ENCODE assay signal across 18 cellular contexts in genomic region chr14:69086537-69086936, GRCh38.
DNase-seq lines count a peak whose midpoint lies in the region; ATAC-seq and TF ChIP-seq lines count a peak whose summit lies in the region.
"Had no signal": no experiment of that assay in that cellular context is flagged by ENCODE, and none has a peak within 500 bp of the region (broad histone marks: within the 10 kb centered on the region; RNA-seq: fewer than 3 reads in every experiment).

No MANE protein-coding gene starts in this region.

- DNase-seq in ascending aorta (ENCODE audit: low spot score in 2 of 2): no peak
- DNase-seq in dorsolateral prefrontal cortex: no peak
- no peak for DNase-seq in osteocyte (ENCODE audit: extremely low spot score, unreplicated experiment)
- DNase-seq in tibial artery: no peak
- no peak for DNase-seq in D341Med (ENCODE audit: low spot score)
- no peak for DNase-seq in NCI-H1417 (lab: John Stamatoyannopoulos, UW)
- DNase-seq: activated CD4-positive, alpha-beta T cell treated with anti-CD3 and anti-CD28 coated beads, Interleukin-2, amount 10 ng/mL, durations not matched to agents 7 days and 5 days; activated naive CD8-positive, alpha-beta T cell treated with anti-CD3 and anti-CD28 coated beads, Interleukin-2, amount 10 ng/mL, durations not matched to agents 7 days and 5 days; activated T-cell treated with anti-CD3 and anti-CD28 coated beads for 4 hours; MG63; naive thymus-derived CD8-positive, alpha-beta T cell; NCI-H1694; NCI-H345; NK-92 treated with Interleukin-12 subunit alpha and Interleukin-12 subunit beta, amount 100 ng/mL, for 24 hours; stimulated activated naive B cell treated with anti-CD40 and anti-IgM and Interleukin-4, amounts not matched to agents 10 μg/mL and 1 μg/mL and 100 μg/mL, for 72 hours had no signal

- TF ChIP-seq CTCF in ascending aorta (IDR thresholded peaks at IDR 0.05) (no peak), dorsolateral prefrontal cortex (IDR thresholded peaks at IDR 0.05 in 54 of 56, conservative IDR thresholded peaks at IDR 0.05 in 2 of 56; ENCODE audit: low read depth in 1 of 56, partially characterized antibody in 56 of 56) (no peak), osteocyte (IDR thresholded peaks at IDR 0.05) (no peak), tibial artery (IDR thresholded peaks at IDR 0.05) (no peak)

- no peaks in the 10 kb centered on the region for H3K27me3 Mint-ChIP-seq in osteocyte (ENCODE audit: unreplicated experiment)
- H3K27me3 Mint-ChIP-seq: activated CD4-positive, alpha-beta T cell treated with anti-CD3 and anti-CD28 coated beads, Interleukin-2, amount 10 ng/mL, durations not matched to agents 7 days and 5 days; activated naive CD8-positive, alpha-beta T cell treated with anti-CD3 and anti-CD28 coated beads, Interleukin-2, amount 10 ng/mL, durations not matched to agents 7 days and 5 days; naive thymus-derived CD8-positive, alpha-beta T cell; stimulated activated naive B cell treated with anti-CD40 and anti-IgM and Interleukin-4, amounts not matched to agents 10 μg/mL and 1 μg/mL and 100 μg/mL, for 72 hours had no signal

- H3K27me3 ChIP-seq in ascending aorta: no peaks in the 10 kb centered on the region
- H3K27me3 ChIP-seq in dorsolateral prefrontal cortex: no peaks in the 10 kb centered on the region
- no peaks in the 10 kb centered on the region for H3K27me3 ChIP-seq in tibial artery
- H3K27me3 ChIP-seq: foreskin keratinocyte, MG63 had no signal

- intact Hi-C loops in ascending aorta (cut with DNase I): no loop called here
- intact Hi-C loops in dorsolateral prefrontal cortex (cut with DNase I): no loop called here
- intact Hi-C loops in tibial artery (cut with DNase I; ENCODE audit: low total_unique reads): no loop called here

- H3K4me1 ChIP-seq in ascending aorta (peaks cover 0 to 40% of the 10 kb centered on the region in 2 donors), tibial artery (peaks cover 0 to 35% (median 20%) of the 10 kb centered on the region in 4 donors)

- no peak overlapping the region for H3K4me3 ChIP-seq in ascending aorta
- no peak overlapping the region for H3K4me3 ChIP-seq in dorsolateral prefrontal cortex
- H3K4me3 ChIP-seq in tibial artery: no peak overlapping the region
- H3K4me3 ChIP-seq: MG63 had no signal

- peaks cover 41% of the 10 kb centered on the region for H3K4me1 Mint-ChIP-seq in osteocyte (ENCODE audit: unreplicated experiment)
- H3K4me1 Mint-ChIP-seq: stimulated activated naive B cell treated with anti-CD40 and anti-IgM and Interleukin-4, amounts not matched to agents 10 μg/mL and 1 μg/mL and 100 μg/mL, for 72 hours had no signal

- H3K36me3 ChIP-seq in ascending aorta (peaks cover 3 to 30% of the 10 kb centered on the region in 2 donors), tibial artery (peaks cover 12 to 27% (median 16%) of the 10 kb centered on the region in 3 donors)
- H3K36me3 ChIP-seq: MG63 had no signal

- H3K27ac Mint-ChIP-seq in osteocyte (ENCODE audit: unreplicated experiment): peak overlapping the region; percentile 94
- H3K27ac Mint-ChIP-seq: activated CD4-positive, alpha-beta T cell treated with anti-CD3 and anti-CD28 coated beads, Interleukin-2, amount 10 ng/mL, durations not matched to agents 7 days and 5 days; activated naive CD8-positive, alpha-beta T cell treated with anti-CD3 and anti-CD28 coated beads, Interleukin-2, amount 10 ng/mL, durations not matched to agents 7 days and 5 days; stimulated activated naive B cell treated with anti-CD40 and anti-IgM and Interleukin-4, amounts not matched to agents 10 μg/mL and 1 μg/mL and 100 μg/mL, for 72 hours had no signal

- no peaks in the 10 kb centered on the region for H3K9me3 Mint-ChIP-seq in osteocyte (ENCODE audit: unreplicated experiment)
- H3K9me3 Mint-ChIP-seq: activated CD4-positive, alpha-beta T cell treated with anti-CD3 and anti-CD28 coated beads, Interleukin-2, amount 10 ng/mL, durations not matched to agents 7 days and 5 days; activated naive CD8-positive, alpha-beta T cell treated with anti-CD3 and anti-CD28 coated beads, Interleukin-2, amount 10 ng/mL, durations not matched to agents 7 days and 5 days; naive thymus-derived CD8-positive, alpha-beta T cell; stimulated activated naive B cell treated with anti-CD40 and anti-IgM and Interleukin-4, amounts not matched to agents 10 μg/mL and 1 μg/mL and 100 μg/mL, for 72 hours had no signal

- H3K4me3 Mint-ChIP-seq in osteocyte (ENCODE audit: unreplicated experiment): no peak overlapping the region
- H3K4me3 Mint-ChIP-seq: activated CD4-positive, alpha-beta T cell treated with anti-CD3 and anti-CD28 coated beads, Interleukin-2, amount 10 ng/mL, durations not matched to agents 7 days and 5 days; activated naive CD8-positive, alpha-beta T cell treated with anti-CD3 and anti-CD28 coated beads, Interleukin-2, amount 10 ng/mL, durations not matched to agents 7 days and 5 days; naive thymus-derived CD8-positive, alpha-beta T cell; stimulated activated naive B cell treated with anti-CD40 and anti-IgM and Interleukin-4, amounts not matched to agents 10 μg/mL and 1 μg/mL and 100 μg/mL, for 72 hours had no signal

- H3K9me3 ChIP-seq in ascending aorta: no peaks in the 10 kb centered on the region
- no peaks in the 10 kb centered on the region for H3K9me3 ChIP-seq in tibial artery
- H3K9me3 ChIP-seq: Caco-2, MG63 had no signal

- no peak for ATAC-seq in HG03432 (IDR thresholded peaks at IDR 0.05; ENCODE audit: unreplicated experiment)
- ATAC-seq: foreskin keratinocyte; naive thymus-derived CD8-positive, alpha-beta T cell; stimulated activated naive B cell treated with anti-CD40 and anti-IgM and Interleukin-4, amounts not matched to agents 10 μg/mL and 1 μg/mL and 100 μg/mL, for 72 hours had no signal

- peaks cover 33% of the 10 kb centered on the region for H3K36me3 Mint-ChIP-seq in osteocyte (ENCODE audit: unreplicated experiment)

- H3K27ac ChIP-seq in ascending aorta: peak overlapping the region; percentile 81 to 83
- peak overlapping the region in 38 of 59 donors; percentile 6 to 74 (median 48) for H3K27ac ChIP-seq in dorsolateral prefrontal cortex
- H3K27ac ChIP-seq in tibial artery: peak overlapping the region; percentile 73 to 76
- H3K27ac ChIP-seq: foreskin keratinocyte had no signal
